In genomic region chr4:8294036-8294435, GRCh38 we compare ENCODE assay signal across 23 cellular contexts. TPM values are rescaled to one million over a fixed set of nuclear protein-coding genes. Genes with fewer than 3 reads are reported as not detected.
"Had no signal": no experiment of that assay in that cellular context is flagged by ENCODE, and none has a peak within 500 bp of the region (broad histone marks: within the 10 kb centered on the region; RNA-seq: fewer than 3 reads in every experiment).

No MANE protein-coding gene starts in this region.

- H3K4me3 Mint-ChIP-seq: activated B cell treated with CpG ODN at 0.5 μM for 24 hours; activated CD4-positive, alpha-beta T cell treated with anti-CD3 and anti-CD28 coated beads for 36 hours; activated naive CD8-positive, alpha-beta T cell treated with anti-CD3 and anti-CD28 coated beads, Interleukin-2, amount 10 ng/mL, durations not matched to agents 7 days and 5 days; activated T-cell treated with anti-CD3 and anti-CD28 coated beads, Interleukin-2, amount 50 U/mL, for 24 hours; immature natural killer cell; nephron; stimulated activated effector memory CD8-positive, alpha-beta T cell treated with anti-CD3 and anti-CD28 coated beads, Interleukin-12 subunit alpha, Interleukin-12 subunit beta, amount 100 ng/mL, for 72 hours; stimulated activated naive CD8-positive, alpha-beta T cell treated with anti-CD3 and anti-CD28 coated beads, Interleukin-15, amount 100 ng/mL, for 72 hours; T-helper 1 cell treated with Interleukin-12 subunit alpha and Interleukin-12 subunit beta and Interleukin-4 antibody, amounts not matched to agents 30 μg/mL and 1 μg/mL, for 36 hours had no signal

- ATAC-seq: activated CD4-positive, alpha-beta T cell treated with anti-CD3 and anti-CD28 coated beads for 36 hours; stimulated activated effector memory CD8-positive, alpha-beta T cell treated with anti-CD3 and anti-CD28 coated beads, Interleukin-12 subunit alpha, Interleukin-12 subunit beta, amount 100 ng/mL, for 72 hours; stimulated activated naive CD8-positive, alpha-beta T cell treated with anti-CD3 and anti-CD28 coated beads, Interleukin-15, amount 100 ng/mL, for 72 hours had no signal

- H3K4me3 ChIP-seq: skin epidermis, tibial nerve had no signal

- H3K27ac Mint-ChIP-seq: activated B cell treated with CpG ODN at 0.5 μM for 24 hours; activated CD4-positive, alpha-beta T cell treated with anti-CD3 and anti-CD28 coated beads for 36 hours; activated naive CD8-positive, alpha-beta T cell treated with anti-CD3 and anti-CD28 coated beads, Interleukin-2, amount 10 ng/mL, durations not matched to agents 7 days and 5 days; activated T-cell treated with anti-CD3 and anti-CD28 coated beads, Interleukin-2, amount 50 U/mL, for 24 hours; activated T-helper 2 cell treated with anti-CD3 and anti-CD28 coated beads, Interferon-gamma antibody, Interleukin-2, Interleukin-4, amounts not matched to agents 10 μg/mL and 5 μg/mL and 100 μg/mL, durations not matched to agents 14 hours and 24 hours and 36 hours; immature natural killer cell; nephron; stimulated activated effector memory CD8-positive, alpha-beta T cell treated with anti-CD3 and anti-CD28 coated beads, Interleukin-12 subunit alpha, Interleukin-12 subunit beta, amount 100 ng/mL, for 72 hours; stimulated activated naive CD8-positive, alpha-beta T cell treated with anti-CD3 and anti-CD28 coated beads, Interleukin-15, amount 100 ng/mL, for 72 hours; T-helper 1 cell treated with Interleukin-12 subunit alpha and Interleukin-12 subunit beta and Interleukin-4 antibody, amounts not matched to agents 30 μg/mL and 1 μg/mL, for 36 hours had no signal

- H3K36me3 Mint-ChIP-seq: activated naive CD8-positive, alpha-beta T cell treated with anti-CD3 and anti-CD28 coated beads, Interleukin-2, amount 10 ng/mL, durations not matched to agents 7 days and 5 days; immature natural killer cell had no signal

- H3K27ac ChIP-seq: skin epidermis, tibial nerve had no signal

- H3K4me1 ChIP-seq: tibial nerve had no signal

- H3K4me1 Mint-ChIP-seq: activated CD4-positive, alpha-beta T cell treated with anti-CD3 and anti-CD28 coated beads for 36 hours; activated naive CD8-positive, alpha-beta T cell treated with anti-CD3 and anti-CD28 coated beads, Interleukin-2, amount 10 ng/mL, durations not matched to agents 7 days and 5 days; immature natural killer cell; stimulated activated effector memory CD8-positive, alpha-beta T cell treated with anti-CD3 and anti-CD28 coated beads, Interleukin-12 subunit alpha, Interleukin-12 subunit beta, amount 100 ng/mL, for 72 hours; stimulated activated naive CD8-positive, alpha-beta T cell treated with anti-CD3 and anti-CD28 coated beads, Interleukin-15, amount 100 ng/mL, for 72 hours had no signal

- H3K27me3 ChIP-seq: tibial nerve had no signal

- DNase-seq: activated B cell treated with CpG ODN at 0.5 μM for 24 hours; activated CD4-positive, alpha-beta T cell treated with anti-CD3 and anti-CD28 coated beads for 36 hours; activated CD4-positive, alpha-beta T cell treated with anti-CD3 and anti-CD28 coated beads, Interleukin-2, amount 50 U/mL, for 4 hours; activated CD8-positive, alpha-beta memory T cell treated with anti-CD3 and anti-CD28 coated beads for 24 hours; activated CD8-positive, alpha-beta memory T cell treated with anti-CD3 and anti-CD28 coated beads, Interleukin-2, amount 50 U/mL, for 4 hours; activated naive CD4-positive, alpha-beta T cell; activated naive CD8-positive, alpha-beta T cell treated with anti-CD3 and anti-CD28 coated beads, Interleukin-2, amount 10 ng/mL, durations not matched to agents 7 days and 5 days; activated T-cell treated with anti-CD3 and anti-CD28 coated beads, Interleukin-2, amount 50 U/mL, for 24 hours; amniotic stem cell; cerebellar nuclear complex; immature natural killer cell; kidney glomerular epithelial cell; mesenchymal stem cell; stimulated activated CD4-positive, alpha-beta T cell treated with anti-CD3 and anti-CD28 coated beads, Interleukin-2, amount 100 ng/mL, for 24 hours; stimulated activated naive CD8-positive, alpha-beta T cell treated with anti-CD3 and anti-CD28 coated beads, Interleukin-15, amount 100 ng/mL, for 72 hours; T1000 had no signal

- H3K9me3 Mint-ChIP-seq: activated B cell treated with CpG ODN at 0.5 μM for 24 hours; activated T-cell treated with anti-CD3 and anti-CD28 coated beads, Interleukin-2, amount 50 U/mL, for 24 hours; immature natural killer cell had no signal

- H3K27me3 Mint-ChIP-seq: activated B cell treated with CpG ODN at 0.5 μM for 24 hours; activated CD4-positive, alpha-beta T cell treated with anti-CD3 and anti-CD28 coated beads for 36 hours; activated naive CD8-positive, alpha-beta T cell treated with anti-CD3 and anti-CD28 coated beads, Interleukin-2, amount 10 ng/mL, durations not matched to agents 7 days and 5 days; activated T-cell treated with anti-CD3 and anti-CD28 coated beads, Interleukin-2, amount 50 U/mL, for 24 hours; stimulated activated naive CD8-positive, alpha-beta T cell treated with anti-CD3 and anti-CD28 coated beads, Interleukin-15, amount 100 ng/mL, for 72 hours had no signal

- H3K9me3 ChIP-seq: tibial nerve had no signal

RNA-seq across cellular contexts. Expression of gene HTRA3, which starts 24.5 kb away (rescaled TPM):
- total RNA-seq: activated B cell treated with CpG ODN at 0.5 μM for 24 hours; activated CD4-positive, alpha-beta T cell treated with anti-CD3 and anti-CD28 coated beads for 36 hours; activated naive CD8-positive, alpha-beta T cell treated with anti-CD3 and anti-CD28 coated beads, Interleukin-2, amount 10 ng/mL, durations not matched to agents 7 days and 5 days; mononuclear cell had no signal
- polyA plus RNA-seq: immature natural killer cell had no signal
